Comparison of ENCODE assay signal across 16 cellular contexts in the genomic region with DNA sequence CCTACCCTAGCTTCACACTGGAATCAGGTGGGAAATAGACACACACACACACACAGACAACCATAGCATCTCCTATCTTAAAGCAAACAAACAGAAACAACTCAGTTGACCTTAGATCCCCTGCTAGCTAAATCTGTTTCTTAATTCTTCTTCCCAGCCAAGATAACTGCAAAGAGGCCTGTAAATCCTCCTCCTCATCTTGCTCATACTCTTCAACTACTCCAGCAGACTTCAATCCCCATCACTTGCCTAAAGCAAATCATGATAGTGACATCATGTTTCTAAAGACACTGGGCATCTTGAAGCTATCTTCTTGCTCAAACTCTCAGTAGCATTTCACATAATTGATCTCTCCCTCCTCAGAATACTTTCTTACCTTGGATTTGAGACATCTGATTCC.
DNase-seq lines count a peak whose midpoint lies in the region; ATAC-seq, FAIRE-seq and TF ChIP-seq lines count a peak whose summit lies in the region.
"Had no signal": no experiment of that assay in that cellular context is flagged by ENCODE, and none has a peak within 500 bp of the region (broad histone marks: within the 10 kb centered on the region; RNA-seq: fewer than 3 reads in every experiment).

No MANE protein-coding gene starts in this region.

- H3K9me3 ChIP-seq in A549 (no peaks in the 10 kb centered on the region), GM23248 (ENCODE audit: low read depth) (no peaks in the 10 kb centered on the region), mesenchymal stem cell (ENCODE audit: control insufficient read depth, low read length) (no peaks in the 10 kb centered on the region), pancreas (no peaks in the 10 kb centered on the region)
- H3K9me3 ChIP-seq: BE2C, HAP-1 had no signal

- no peak overlapping the region for H2AFZ ChIP-seq in GM23248
- no peak overlapping the region for H2AFZ ChIP-seq in mesenchymal stem cell (ENCODE audit: low read depth, low read length)

- TF ChIP-seq CTCF in A549 (IDR thresholded peaks at IDR 0.05) (no peak), choroid plexus epithelial cell (conservative IDR thresholded peaks at IDR 0.05; ENCODE audit: low read depth, low read length) (no peak), pancreas (IDR thresholded peaks at IDR 0.05) (no peak)

- H2BK120ac ChIP-seq in mesenchymal stem cell (ENCODE audit: low read depth, low read length), result no peak overlapping the region

- FAIRE-seq in A549 (lab: Jason Lieb, UNC) (peak; percentile 7), pancreas (lab: Jason Lieb, UNC) (no peak)
- FAIRE-seq: A204.1, GM12878, H1, HTR-8/SVneo had no signal

- peaks cover 65% of the 10 kb centered on the region for H3K79me2 ChIP-seq in GM23248 (ENCODE audit: insufficient read depth)

- intact Hi-C loops in pancreas (cut with DNase I), result no loop called here

- H3F3A ChIP-seq in GM23248 (ENCODE audit: insufficient read depth), result peaks cover 29% of the 10 kb centered on the region

- H3K36me3 ChIP-seq in GM23248 (ENCODE audit: low read depth) (no peaks in the 10 kb centered on the region), mesenchymal stem cell (ENCODE audit: control insufficient read depth in 1 of 2, insufficient read depth in 2 of 2, low read depth in 1 of 2, low read length in 2 of 2) (no peaks in the 10 kb centered on the region), pancreas (no peaks in the 10 kb centered on the region)
- H3K36me3 ChIP-seq: BE2C, HAP-1 had no signal

- no peak for TF ChIP-seq EP300 in A549 (IDR thresholded peaks at IDR 0.05)

- H3K9me2 ChIP-seq in GM23248 (ENCODE audit: insufficient read depth), result no peaks in the 10 kb centered on the region

- H3K4me1 ChIP-seq in A549, result 0 out of 3 replicates have a peak, but pooled peaks cover 7% of the 10 kb centered on the region
- peaks cover 43% of the 10 kb centered on the region for H3K4me1 ChIP-seq in GM23248 (ENCODE audit: insufficient read depth)
- H3K4me1 ChIP-seq in mesenchymal stem cell (ENCODE audit: control insufficient read depth, insufficient read depth, low read depth, low read length), result no peaks in the 10 kb centered on the region
- no peaks in the 10 kb centered on the region for H3K4me1 ChIP-seq in pancreas

- no peaks in the 10 kb centered on the region for H4K20me1 ChIP-seq in GM23248 (ENCODE audit: insufficient read depth)

- DNase-seq in A549 (ENCODE audit: low read depth in 1 of 2, low spot score in 1 of 2) (no peak), GM23248 (peak; percentile 35), choroid plexus epithelial cell (ENCODE audit: low read depth) (peak; percentile 33), mesenchymal stem cell (peak; percentile 30), pancreas (no peak), NOMO-1 (lab: John Stamatoyannopoulos, UW; ENCODE audit: unreplicated experiment in 2 of 2) (no peak), ureter (ENCODE audit: low spot score) (no peak)
- DNase-seq: BE2C; CD4-positive, alpha-beta memory T cell; DMS79 had no signal

- no peak overlapping the region for H2BK12ac ChIP-seq in mesenchymal stem cell (ENCODE audit: low read length in 2 of 2)

- no peak overlapping the region for H3K23ac ChIP-seq in mesenchymal stem cell (ENCODE audit: low read length in 2 of 2)

- no peak overlapping the region for H3K4me3 ChIP-seq in A549
- H3K4me3 ChIP-seq in GM23248, result no peak overlapping the region
- no peak overlapping the region for H3K4me3 ChIP-seq in choroid plexus epithelial cell (ENCODE audit: low read depth, low read length)
- H3K4me3 ChIP-seq in mesenchymal stem cell (ENCODE audit: insufficient read depth in 1 of 2, low read depth in 1 of 2, low read length in 2 of 2), result no peak overlapping the region
- H3K4me3 ChIP-seq in pancreas, result no peak overlapping the region
- H3K4me3 ChIP-seq: GM12878, HAP-1 had no signal

- no peak overlapping the region for H3K4ac ChIP-seq in mesenchymal stem cell (ENCODE audit: low read depth in 1 of 2, low read length in 2 of 2)

- no peak overlapping the region for H2BK5ac ChIP-seq in mesenchymal stem cell (ENCODE audit: low read depth, low read length, poor library complexity, severe bottlenecking)

- TF ChIP-seq RAD21 in A549 (conservative IDR thresholded peaks at IDR 0.05 in 1 of 2, IDR thresholded peaks at IDR 0.05 in 1 of 2), result no peak

- H3K27me3 ChIP-seq in GM23248 (replicated peaks; ENCODE audit: insufficient read depth) (no peaks in the 10 kb centered on the region), mesenchymal stem cell (ENCODE audit: control insufficient read depth in 1 of 2, insufficient read depth in 1 of 2, low read length in 2 of 2) (no peaks in the 10 kb centered on the region), pancreas (no peaks in the 10 kb centered on the region)
- H3K27me3 ChIP-seq: BE2C had no signal

- no peak overlapping the region for H4K8ac ChIP-seq in mesenchymal stem cell (ENCODE audit: low read length)

- H3K79me1 ChIP-seq in mesenchymal stem cell (replicated peaks; ENCODE audit: low read length, poor library complexity, severe bottlenecking), result peaks cover 24% of the 10 kb centered on the region

- H3K9ac ChIP-seq in GM23248, result no peak overlapping the region
- no peak overlapping the region for H3K9ac ChIP-seq in mesenchymal stem cell (ENCODE audit: low read length)

- in situ Hi-C loops in GM23248 (cut with MboI), result no loop called here

- no peak for TF ChIP-seq POLR2A in A549 (IDR thresholded peaks at IDR 0.05; ENCODE audit: low read length)

- no peak overlapping the region for H2AK5ac ChIP-seq in mesenchymal stem cell (ENCODE audit: low read length, severe bottlenecking)

- POLR2A ChIA-PET in A549 (lab: Yijun Ruan, JAX), result no interaction called here

- H3K4me2 ChIP-seq in A549, result no peak overlapping the region
- no peak overlapping the region for H3K4me2 ChIP-seq in GM23248 (ENCODE audit: unreplicated experiment)
- H3K4me2 ChIP-seq in mesenchymal stem cell (ENCODE audit: low read length, poor library complexity, severe bottlenecking), result no peak overlapping the region

- ATAC-seq in A549, result no peak
- no peak for ATAC-seq in pancreas
- ATAC-seq: GM12878 had no signal

- no peak overlapping the region for H2BK15ac ChIP-seq in mesenchymal stem cell (ENCODE audit: low read depth, poor library complexity, severe bottlenecking)

- no peak overlapping the region for H4K91ac ChIP-seq in mesenchymal stem cell (ENCODE audit: low read length)

- CTCF ChIA-PET in A549 (lab: Yijun Ruan, JAX), result interaction anchor here (1.2 kb wide), 1 partner anchor 9 kb away, joined by 3 read pairs; no protein-coding TSS in a partner anchor

- H3K18ac ChIP-seq in mesenchymal stem cell (ENCODE audit: low read depth in 1 of 2, low read length in 2 of 2), result no peak overlapping the region

- no peak overlapping the region for H3K27ac ChIP-seq in A549
- 0 out of 2 replicates have a peak overlapping the region, but pooled peaks have one; percentile 7 for H3K27ac ChIP-seq in GM23248
- H3K27ac ChIP-seq in mesenchymal stem cell (ENCODE audit: low read length, poor library complexity, severe bottlenecking), result no peak overlapping the region
- H3K27ac ChIP-seq in pancreas, result no peak overlapping the region
- H3K27ac ChIP-seq: C4-2B had no signal

- H3K14ac ChIP-seq in mesenchymal stem cell (ENCODE audit: low read length in 2 of 2), result no peak overlapping the region

TF ChIP-seq in A549, 52 proteins besides CTCF, POLR2A, EP300 and RAD21:
- TF ChIP-seq ZNF302 (CRISPR knock-in tag; IDR thresholded peaks at IDR 0.05) (no peak), KDM1A (IDR thresholded peaks at IDR 0.05; ENCODE audit: low read depth) (no peak), RCOR1 (IDR thresholded peaks at IDR 0.05; ENCODE audit: low read depth, low read length) (no peak), EHF (CRISPR knock-in tag; IDR thresholded peaks at IDR 0.05) (no peak), CBX8 (IDR thresholded peaks at IDR 0.05) (no peak), TFCP2L1 (CRISPR knock-in tag; IDR thresholded peaks at IDR 0.05) (no peak), HOXA7 (CRISPR knock-in tag; IDR thresholded peaks at IDR 0.05) (no peak)
- TF ChIP-seq, protein P1, sequence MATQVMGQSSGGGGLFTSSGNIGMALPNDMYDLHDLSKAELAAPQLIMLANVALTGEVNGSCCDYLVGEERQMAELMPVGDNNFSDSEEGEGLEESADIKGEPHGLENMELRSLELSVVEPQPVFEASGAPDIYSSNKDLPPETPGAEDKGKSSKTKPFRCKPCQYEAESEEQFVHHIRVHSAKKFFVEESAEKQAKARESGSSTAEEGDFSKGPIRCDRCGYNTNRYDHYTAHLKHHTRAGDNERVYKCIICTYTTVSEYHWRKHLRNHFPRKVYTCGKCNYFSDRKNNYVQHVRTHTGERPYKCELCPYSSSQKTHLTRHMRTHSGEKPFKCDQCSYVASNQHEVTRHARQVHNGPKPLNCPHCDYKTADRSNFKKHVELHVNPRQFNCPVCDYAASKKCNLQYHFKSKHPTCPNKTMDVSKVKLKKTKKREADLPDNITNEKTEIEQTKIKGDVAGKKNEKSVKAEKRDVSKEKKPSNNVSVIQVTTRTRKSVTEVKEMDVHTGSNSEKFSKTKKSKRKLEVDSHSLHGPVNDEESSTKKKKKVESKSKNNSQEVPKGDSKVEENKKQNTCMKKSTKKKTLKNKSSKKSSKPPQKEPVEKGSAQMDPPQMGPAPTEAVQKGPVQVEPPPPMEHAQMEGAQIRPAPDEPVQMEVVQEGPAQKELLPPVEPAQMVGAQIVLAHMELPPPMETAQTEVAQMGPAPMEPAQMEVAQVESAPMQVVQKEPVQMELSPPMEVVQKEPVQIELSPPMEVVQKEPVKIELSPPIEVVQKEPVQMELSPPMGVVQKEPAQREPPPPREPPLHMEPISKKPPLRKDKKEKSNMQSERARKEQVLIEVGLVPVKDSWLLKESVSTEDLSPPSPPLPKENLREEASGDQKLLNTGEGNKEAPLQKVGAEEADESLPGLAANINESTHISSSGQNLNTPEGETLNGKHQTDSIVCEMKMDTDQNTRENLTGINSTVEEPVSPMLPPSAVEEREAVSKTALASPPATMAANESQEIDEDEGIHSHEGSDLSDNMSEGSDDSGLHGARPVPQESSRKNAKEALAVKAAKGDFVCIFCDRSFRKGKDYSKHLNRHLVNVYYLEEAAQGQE (IDR thresholded peaks at IDR 0.05), result no peak
- TF ChIP-seq, protein P2, sequence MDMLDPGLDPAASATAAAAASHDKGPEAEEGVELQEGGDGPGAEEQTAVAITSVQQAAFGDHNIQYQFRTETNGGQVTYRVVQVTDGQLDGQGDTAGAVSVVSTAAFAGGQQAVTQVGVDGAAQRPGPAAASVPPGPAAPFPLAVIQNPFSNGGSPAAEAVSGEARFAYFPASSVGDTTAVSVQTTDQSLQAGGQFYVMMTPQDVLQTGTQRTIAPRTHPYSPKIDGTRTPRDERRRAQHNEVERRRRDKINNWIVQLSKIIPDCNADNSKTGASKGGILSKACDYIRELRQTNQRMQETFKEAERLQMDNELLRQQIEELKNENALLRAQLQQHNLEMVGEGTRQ (IDR thresholded peaks at IDR 0.05), result no peak

Comparison
In these comparisons a context has a peak if more than half of its experiments do, and no peak if none do; other contexts are left out.
1. DNase-seq: peak in GM23248 (single experiment), choroid plexus epithelial cell (single experiment) and mesenchymal stem cell (single experiment); none in A549 (0 of 2), pancreas (0 of 6), NOMO-1 (0 of 2) and ureter (single experiment).